In genomic region chr9:88060746-88061145, GRCh38 we compare ENCODE assay signal across 23 cellular contexts.
A peak's percentile ranks its signal among the peaks of the same experiment; 100 is the strongest.
DNase-seq lines count a peak whose midpoint lies in the region; ATAC-seq lines count a peak whose summit lies in the region.
"Had no signal": no experiment of that assay in that cellular context is flagged by ENCODE, and none has a peak within 500 bp of the region (broad histone marks: within the 10 kb centered on the region; RNA-seq: fewer than 3 reads in every experiment).

No MANE protein-coding gene starts in this region.

- ATAC-seq in HG03175 (IDR thresholded peaks at IDR 0.05; ENCODE audit: unreplicated experiment) (no peak), HG03097 (IDR thresholded peaks at IDR 0.05; ENCODE audit: low FRiP score, unreplicated experiment) (no peak), HG02588 (IDR thresholded peaks at IDR 0.05; ENCODE audit: unreplicated experiment) (no peak)
- ATAC-seq: HepG2, Panc1, SK-N-SH treated with all-trans-retinoic acid at 6 μM for 48 hours had no signal

- DNase-seq in A172 (ENCODE audit: low spot score) (peak; percentile 78), M059J (ENCODE audit: low read depth) (peak; percentile 79), amniotic epithelial cell (ENCODE audit: low read depth) (peak; percentile 58), myocyte (ENCODE audit: low read depth) (peak; percentile 30), HT-29 (ENCODE audit: low spot score) (no peak)
- DNase-seq: ACHN, Calu3, DMS79 treated with DMSO at 0.1 percent for 48 hours, GM23248, HFFc6, Karpas-422, NCI-H1105 treated with DMSO at 0.1 percent for 48 hours, NCI-H146, NCI-H1930, NCI-H2107, NCI-H446 treated with DMSO at 0.1 percent for 48 hours, NCI-H526 had no signal
